Comparison of ENCODE assay signal across 4 cellular contexts in the genomic region with DNA sequence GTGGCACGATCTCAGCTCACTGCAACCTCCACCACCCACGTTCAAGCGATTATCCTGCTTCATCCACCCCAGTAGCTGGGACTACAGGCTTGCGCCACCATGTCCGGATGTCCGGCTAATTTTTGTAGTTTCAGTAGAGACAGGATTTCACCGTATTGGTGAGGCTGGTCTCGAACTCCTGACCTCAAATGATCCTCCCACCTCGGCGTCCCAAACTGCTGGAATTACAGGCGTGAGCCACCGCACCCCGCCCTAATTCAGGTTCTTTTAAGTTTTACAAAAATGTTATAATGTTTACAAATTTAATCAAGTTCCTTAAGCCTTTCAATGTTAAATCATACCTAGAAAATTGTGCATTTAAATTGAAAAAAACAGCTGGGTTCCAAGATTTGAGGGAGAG. TPM values are rescaled to one million over a fixed set of nuclear protein-coding genes. Genes with fewer than 3 reads are reported as not detected.
"Had no signal": no experiment of that assay in that cellular context is flagged by ENCODE, and none has a peak within 500 bp of the region (broad histone marks: within the 10 kb centered on the region; RNA-seq: fewer than 3 reads in every experiment).

No MANE protein-coding gene starts in this region.

- DNase-seq: GDM1, GF-D8 had no signal

- H3K4me3 ChIP-seq: GM12878 had no signal

RNA-seq across cellular contexts. Expression of gene GJD3, which starts 13.3 kb away (rescaled TPM):
- total RNA-seq: G401, GM12878 had no signal
